Comparison of ENCODE assay signal across 8 cellular contexts in the genomic region with DNA sequence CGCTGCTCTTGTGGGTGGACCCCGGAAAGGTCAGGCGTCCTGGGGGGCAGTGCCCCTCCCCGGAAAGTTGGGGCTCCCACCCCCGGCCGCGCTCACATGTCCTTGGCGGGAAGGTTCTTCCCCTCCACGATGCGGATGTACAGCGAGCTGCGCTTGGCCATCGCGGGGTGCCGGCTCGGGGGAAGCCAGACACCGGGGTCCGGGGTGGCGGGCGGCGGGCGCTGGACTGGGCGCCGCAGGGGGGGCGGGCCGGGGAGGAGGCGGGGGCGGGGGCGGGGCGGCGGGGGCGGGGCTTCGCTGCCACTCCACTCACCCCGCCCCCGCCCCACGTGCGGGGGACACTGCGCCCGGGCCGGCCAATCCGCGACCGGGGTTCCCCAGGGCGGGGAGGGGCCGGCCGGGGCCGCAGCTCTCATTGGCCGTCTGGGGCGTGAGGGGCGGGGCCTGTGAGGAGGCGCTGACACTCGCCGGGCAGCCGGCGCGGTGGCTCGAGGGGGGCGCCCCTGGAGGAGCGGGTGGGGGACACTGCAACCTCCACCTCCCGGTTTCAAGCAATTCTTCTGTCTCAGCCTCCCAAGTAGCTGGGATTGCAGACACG. TPM values are rescaled to one million over a fixed set of nuclear protein-coding genes. Genes with fewer than 3 reads are reported as not detected.
DNase-seq lines count a peak whose midpoint lies in the region; ATAC-seq and TF ChIP-seq lines count a peak whose summit lies in the region.
"Not testable (repeated sequence)": the region's sequence is repeated elsewhere in the genome, so short reads cannot be mapped to it uniquely, and the experiment has no call there.

A gene (minus strand): TSS at position 228 of the 598 bp plus-strand sequence. CDS start 67 bp downstream, at position 161.

- H3K4me1 ChIP-seq in OCI-LY1 (ENCODE audit: insufficient read depth, low read length, severe bottlenecking); lung (ENCODE audit: control insufficient read depth in 2 of 2, insufficient read depth in 2 of 2, low read length in 2 of 2): not testable (repeated sequence)

- H2AFZ ChIP-seq in OCI-LY1 (ENCODE audit: low read length) = not testable (repeated sequence)

- H3K9me2 ChIP-seq in OCI-LY1 (ENCODE audit: low read depth, low read length) = not testable (repeated sequence)

- TF ChIP-seq CTCF in GM06990 (IDR thresholded peaks at IDR 0.05; ENCODE audit: insufficient read depth, low read length, poor library complexity, severe bottlenecking); OCI-LY1 (IDR thresholded peaks at IDR 0.05; ENCODE audit: low read length); lung (IDR thresholded peaks at IDR 0.05; ENCODE audit: control extremely low read depth, extremely low read depth): not testable (repeated sequence)

- not testable (repeated sequence) for H3K4me1 Mint-ChIP-seq in activated T-cell treated with anti-CD3 and anti-CD28 coated beads, Interleukin-2, amount 50 U/mL, for 4 hours (ENCODE audit: low read depth)

- not testable (repeated sequence) for H3K4me2 ChIP-seq in OCI-LY1 (ENCODE audit: low read length)

- peak within 1 kb of the TSS; percentile 40; the same call in 1 of the 2 replicates for H3K4me3 ChIP-seq in GM06990 (replicated peaks; ENCODE audit: low read depth, low read length)
- peak within 1 kb of the TSS; percentile 42 for H3K4me3 ChIP-seq in OCI-LY1 (ENCODE audit: low read depth, low read length, poor library complexity, severe bottlenecking)
- not testable (repeated sequence) for H3K4me3 ChIP-seq in lung

- DNase-seq in GM06990 (ENCODE audit: extremely low read depth, insufficient read length); activated T-cell treated with anti-CD3 and anti-CD28 coated beads, Interleukin-2, amount 50 U/mL, for 4 hours; lung (ENCODE audit: low spot score); stimulated activated naive CD8-positive, alpha-beta T cell treated with anti-CD3 and anti-CD28 coated beads, Interleukin-15, Interleukin-2, amounts not matched to agents 100 U/mL and 50 U/mL, for 24 hours: not testable (repeated sequence)

- not testable (repeated sequence) for H3K9ac ChIP-seq in OCI-LY1 (ENCODE audit: low read length)

- H3K79me2 ChIP-seq in OCI-LY1 (ENCODE audit: insufficient read depth, low read length) = not testable (repeated sequence)

- not testable (repeated sequence) for H3K36me3 Mint-ChIP-seq in activated T-cell treated with anti-CD3 and anti-CD28 coated beads, Interleukin-2, amount 50 U/mL, for 4 hours (ENCODE audit: insufficient read depth)

- H3K27me3 Mint-ChIP-seq in activated T-cell treated with anti-CD3 and anti-CD28 coated beads, Interleukin-2, amount 50 U/mL, for 4 hours (ENCODE audit: low read depth) = not testable (repeated sequence)

- H3F3A ChIP-seq in OCI-LY1 (ENCODE audit: insufficient read depth, low read length) = not testable (repeated sequence)

- ATAC-seq in GM21381 (IDR thresholded peaks at IDR 0.05; ENCODE audit: unreplicated experiment) = peak; percentile 81
- peak; percentile 81 for ATAC-seq in HG02981 (IDR thresholded peaks at IDR 0.05; ENCODE audit: unreplicated experiment)
- peak; percentile 98 to 99 for ATAC-seq in activated T-cell treated with anti-CD3 and anti-CD28 coated beads, Interleukin-2, amount 50 U/mL, for 4 hours
- ATAC-seq in esophagus mucosa = peak; percentile 96
- ATAC-seq in lung (ENCODE audit: insufficient read depth, low FRiP score) = peak; percentile 94
- ATAC-seq in stimulated activated naive CD8-positive, alpha-beta T cell treated with anti-CD3 and anti-CD28 coated beads, Interleukin-15, Interleukin-2, amounts not matched to agents 100 U/mL and 50 U/mL, for 24 hours = peak; percentile 89

- H3K27me3 ChIP-seq in GM06990 (replicated peaks; ENCODE audit: control insufficient read depth, insufficient read depth, low read length); OCI-LY1 (ENCODE audit: insufficient read depth, low read length); lung (ENCODE audit: control insufficient read depth, insufficient read depth): not testable (repeated sequence)

- WGBS in lung, 2 donors = 0% methylated on average over 27 of the region's 61 CpGs; no CpG with 5 or more reads in 1 of the 2 donors

- not testable (repeated sequence) for H3K9me3 ChIP-seq in OCI-LY1 (ENCODE audit: low read length); lung (ENCODE audit: control insufficient read depth in 2 of 2, insufficient read depth in 1 of 2, low read length in 1 of 2)

- H3K27ac ChIP-seq in OCI-LY1 (ENCODE audit: low read depth, low read length, poor library complexity, severe bottlenecking); lung (ENCODE audit: low read depth in 1 of 2, low read length in 1 of 2): not testable (repeated sequence)

- H4K20me1 ChIP-seq in OCI-LY1 (ENCODE audit: insufficient read depth, low read length) = not testable (repeated sequence)

- H3K36me3 ChIP-seq in GM06990 (ENCODE audit: control insufficient read depth, insufficient read depth, low read length); OCI-LY1 (ENCODE audit: insufficient read depth, low read length); lung (ENCODE audit: control insufficient read depth in 2 of 2, insufficient read depth in 2 of 2, low read length in 2 of 2): not testable (repeated sequence)

- not testable (repeated sequence) for H3K4me3 Mint-ChIP-seq in activated T-cell treated with anti-CD3 and anti-CD28 coated beads, Interleukin-2, amount 50 U/mL, for 4 hours

- not testable (repeated sequence) for H3K9me3 Mint-ChIP-seq in activated T-cell treated with anti-CD3 and anti-CD28 coated beads, Interleukin-2, amount 50 U/mL, for 4 hours

RNA-seq across cellular contexts. Expression of the gene that starts here (rescaled TPM):
- total RNA-seq in activated T-cell treated with anti-CD3 and anti-CD28 coated beads, Interleukin-2, amount 50 U/mL, for 4 hours = 10 to 100 TPM; 20.0 to 50.1 (median 35.7) TPM
- total RNA-seq in esophagus mucosa (2.8 TPM), lung (10 to 100 TPM in 1 of 2 donors, 1 to 10 TPM in 1; 9.7 to 11.4 TPM)
- 10 to 100 TPM in 1 of 2 donors, 1 to 10 TPM in 1; 7.3 to 24.6 TPM for polyA plus RNA-seq in lung
